ENCODE assay signal across 8 cellular contexts in genomic region chr6:35302604-35303218, GRCh38.
DNase-seq lines count a peak whose midpoint lies in the region; ATAC-seq and TF ChIP-seq lines count a peak whose summit lies in the region.

No MANE protein-coding gene starts in this region.

- no peaks in the 10 kb centered on the region for H3K9me3 ChIP-seq in RWPE2 (ENCODE audit: severe bottlenecking)

- peak; percentile 62 for ATAC-seq in GM19043 (IDR thresholded peaks at IDR 0.05; ENCODE audit: low read depth, unreplicated experiment)
- peak; percentile 67 for ATAC-seq in HG03066 (IDR thresholded peaks at IDR 0.05; ENCODE audit: low read depth, unreplicated experiment)
- peak; percentile 77 for ATAC-seq in RWPE2 (ENCODE audit: low read depth)

- H3K27ac ChIP-seq in RWPE2 (ENCODE audit: poor library complexity, severe bottlenecking) = peak overlapping the region; percentile 57

- peaks cover 14% of the 10 kb centered on the region for H3K4me1 ChIP-seq in RWPE2 (ENCODE audit: insufficient read depth, poor library complexity, severe bottlenecking)

- H3K36me3 ChIP-seq in RWPE2 (ENCODE audit: low read depth) = peaks cover 5% of the 10 kb centered on the region; the same call in 1 of the 2 replicates

- H3K4me3 ChIP-seq in RWPE2 (ENCODE audit: severe bottlenecking) = no peak overlapping the region

- no peak for TF ChIP-seq CTCF in RWPE2 (IDR thresholded peaks at IDR 0.05; ENCODE audit: poor library complexity, severe bottlenecking)

- DNase-seq in RWPE2 (ENCODE audit: low spot score) (no peak), iris pigment epithelial cell (ENCODE audit: low read depth) (peak; percentile 27), inferior parietal cortex (ENCODE audit: extremely low spot score) (no peak), NCI-H2107 treated with DMSO at 0.1 percent for 48 hours (lab: John Stamatoyannopoulos, UW; ENCODE audit: unreplicated experiment) (no peak)
- peak; percentile 94 for DNase-seq in activated effector memory CD4-positive, alpha-beta T cell treated with anti-CD3 and anti-CD28 coated beads, Interleukin-2, amount 50 U/mL, for 16 hours
- DNase-seq in stimulated activated CD4-positive, alpha-beta T cell treated with anti-CD3 and anti-CD28 coated beads, TNF-alpha, amount 100 ng/mL, for 1 hour (ENCODE audit: low read depth in 3 of 3, low spot score in 1 of 3) = peak; percentile 58 to 74 (median 72)

- no peaks in the 10 kb centered on the region for H3K27me3 ChIP-seq in RWPE2 (ENCODE audit: insufficient read depth, poor library complexity, severe bottlenecking)

Comparison
In these comparisons a context has a peak if more than half of its experiments do, and no peak if none do; other contexts are left out.
1. DNase-seq: peak in activated effector memory CD4-positive, alpha-beta T cell treated with anti-CD3 and anti-CD28 coated beads, Interleukin-2, amount 50 U/mL, for 16 hours (single experiment), iris pigment epithelial cell (single experiment) and stimulated activated CD4-positive, alpha-beta T cell treated with anti-CD3 and anti-CD28 coated beads, TNF-alpha, amount 100 ng/mL, for 1 hour (3 of 3); none in RWPE2 (single experiment), inferior parietal cortex (single experiment) and NCI-H2107 treated with DMSO at 0.1 percent for 48 hours (single experiment).
2. Peak in every context shown above with its lines, with median percentiles within 50 percentile points of each other: ATAC-seq.